ENCODE assay signal across 18 cellular contexts in the genomic region with DNA sequence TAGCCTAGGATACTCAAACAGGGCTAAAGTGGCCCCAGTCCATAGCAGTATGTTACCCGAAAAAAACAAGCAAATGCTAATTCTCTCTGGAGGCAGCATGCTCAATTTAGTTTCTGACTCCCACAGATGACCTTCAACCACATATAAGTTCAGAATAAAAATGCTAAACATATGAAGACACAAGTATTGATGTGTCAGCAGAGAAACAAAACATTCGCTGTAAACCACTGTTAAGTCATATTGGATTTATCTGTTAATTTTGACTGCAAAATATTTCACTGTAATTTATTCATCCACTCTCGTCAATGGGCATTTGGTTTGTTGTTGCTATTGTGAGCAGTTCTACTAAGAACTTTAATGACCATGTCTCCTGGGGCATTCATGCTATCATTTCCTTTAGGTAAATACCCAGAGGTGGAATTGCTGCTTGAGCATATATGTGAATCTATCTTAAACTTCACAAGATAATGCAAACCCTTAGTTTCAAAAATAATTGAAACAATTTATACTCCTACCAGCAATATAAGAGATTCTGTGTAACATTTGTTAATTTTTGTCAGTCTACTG. TPM values are rescaled to one million over a fixed set of nuclear protein-coding genes. Genes with fewer than 3 reads are reported as not detected.
DNase-seq lines count a peak whose midpoint lies in the region; ATAC-seq, FAIRE-seq and TF ChIP-seq lines count a peak whose summit lies in the region.
"Had no signal": no experiment of that assay in that cellular context is flagged by ENCODE, and none has a peak within 500 bp of the region (broad histone marks: within the 10 kb centered on the region; RNA-seq: fewer than 3 reads in every experiment).

No MANE protein-coding gene starts in this region.

- H3K27ac Mint-ChIP-seq in activated CD4-positive, alpha-beta T cell treated with anti-CD3 and anti-CD28 coated beads, Interleukin-2, amount 10 ng/mL, durations not matched to agents 7 days and 5 days, result peak overlapping the region; percentile 19
- H3K27ac Mint-ChIP-seq in activated T-helper 2 cell treated with anti-CD3 and anti-CD28 coated beads, Interferon-gamma antibody, Interleukin-2, Interleukin-4, amounts not matched to agents 10 μg/mL and 5 μg/mL and 100 μg/mL, durations not matched to agents 14 hours and 24 hours and 36 hours, result peak overlapping the region; percentile 12
- H3K27ac Mint-ChIP-seq in neural crest cell (ENCODE audit: unreplicated experiment), result no peak overlapping the region
- H3K27ac Mint-ChIP-seq: HFFc6 had no signal

- TF ChIP-seq CTCF in neural crest cell (conservative IDR thresholded peaks at IDR 0.05) (no peak), pancreas (IDR thresholded peaks at IDR 0.05) (no peak)

- no peak for DNase-seq in activated CD4-positive, alpha-beta T cell treated with anti-CD3 and anti-CD28 coated beads, Interleukin-2, amount 10 ng/mL, durations not matched to agents 7 days and 5 days
- no peak for DNase-seq in activated CD4-positive, alpha-beta T cell treated with anti-CD3 and anti-CD28 coated beads, Interleukin-2, amount 50 U/mL, for 1 hour
- no peak for DNase-seq in activated T-helper 2 cell treated with anti-CD3 and anti-CD28 coated beads, Interferon-gamma antibody, Interleukin-2, Interleukin-4, amounts not matched to agents 10 μg/mL and 5 μg/mL and 100 μg/mL, durations not matched to agents 14 hours and 24 hours and 36 hours (ENCODE audit: low spot score)
- DNase-seq in neural crest cell (ENCODE audit: low read depth, low spot score), result no peak
- no peak for DNase-seq in islet precursor cell
- no peak for DNase-seq in pancreas
- DNase-seq: activated effector memory CD4-positive, alpha-beta T cell treated with anti-CD3 and anti-CD28 coated beads, Interleukin-2, amount 50 U/mL, for 16 hours; brain microvascular endothelial cell; erythroblast; HFFc6; NCI-H1436; NCI-H2227 treated with DMSO at 0.1 percent for 48 hours had no signal

- intact Hi-C loops in activated T-helper 2 cell treated with anti-CD3 and anti-CD28 coated beads, Interferon-gamma antibody, Interleukin-2, Interleukin-4, amounts not matched to agents 10 μg/mL and 5 μg/mL and 100 μg/mL, durations not matched to agents 14 hours and 24 hours and 36 hours (cut with micrococcal nuclease), result no loop called here
- intact Hi-C loops in pancreas (cut with DNase I), result no loop called here

- no peaks in the 10 kb centered on the region for H3K36me3 ChIP-seq in pancreas
- H3K36me3 ChIP-seq: brain microvascular endothelial cell had no signal

- H3K4me1 Mint-ChIP-seq in activated CD4-positive, alpha-beta T cell treated with anti-CD3 and anti-CD28 coated beads, Interleukin-2, amount 10 ng/mL, durations not matched to agents 7 days and 5 days, result peaks cover 36% of the 10 kb centered on the region
- H3K4me1 Mint-ChIP-seq in activated T-helper 2 cell treated with anti-CD3 and anti-CD28 coated beads, Interferon-gamma antibody, Interleukin-2, Interleukin-4, amounts not matched to agents 10 μg/mL and 5 μg/mL and 100 μg/mL, durations not matched to agents 14 hours and 24 hours and 36 hours (ENCODE audit: low read depth), result peaks cover 29% of the 10 kb centered on the region
- H3K4me1 Mint-ChIP-seq in neural crest cell, result peaks cover 35% of the 10 kb centered on the region

- peaks cover 70% of the 10 kb centered on the region for H3K36me3 Mint-ChIP-seq in activated CD4-positive, alpha-beta T cell treated with anti-CD3 and anti-CD28 coated beads, Interleukin-2, amount 10 ng/mL, durations not matched to agents 7 days and 5 days (ENCODE audit: low read depth)
- H3K36me3 Mint-ChIP-seq in activated T-helper 2 cell treated with anti-CD3 and anti-CD28 coated beads, Interferon-gamma antibody, Interleukin-2, Interleukin-4, amounts not matched to agents 10 μg/mL and 5 μg/mL and 100 μg/mL, durations not matched to agents 14 hours and 24 hours and 36 hours (ENCODE audit: low read depth), result peaks cover 68% of the 10 kb centered on the region
- H3K36me3 Mint-ChIP-seq in neural crest cell (ENCODE audit: low read depth), result peaks cover 15% of the 10 kb centered on the region

- H3K9me3 ChIP-seq in pancreas, result no peaks in the 10 kb centered on the region

- H3K4me3 Mint-ChIP-seq in activated CD4-positive, alpha-beta T cell treated with anti-CD3 and anti-CD28 coated beads, Interleukin-2, amount 10 ng/mL, durations not matched to agents 7 days and 5 days, result peak overlapping the region; percentile 96
- H3K4me3 Mint-ChIP-seq in activated T-helper 2 cell treated with anti-CD3 and anti-CD28 coated beads, Interferon-gamma antibody, Interleukin-2, Interleukin-4, amounts not matched to agents 10 μg/mL and 5 μg/mL and 100 μg/mL, durations not matched to agents 14 hours and 24 hours and 36 hours (ENCODE audit: low read depth), result no peak overlapping the region
- H3K4me3 Mint-ChIP-seq in neural crest cell, result peak overlapping the region; percentile 69

- H3K27me3 Mint-ChIP-seq in activated CD4-positive, alpha-beta T cell treated with anti-CD3 and anti-CD28 coated beads, Interleukin-2, amount 10 ng/mL, durations not matched to agents 7 days and 5 days, result no peaks in the 10 kb centered on the region
- no peaks in the 10 kb centered on the region for H3K27me3 Mint-ChIP-seq in activated T-helper 2 cell treated with anti-CD3 and anti-CD28 coated beads, Interferon-gamma antibody, Interleukin-2, Interleukin-4, amounts not matched to agents 10 μg/mL and 5 μg/mL and 100 μg/mL, durations not matched to agents 14 hours and 24 hours and 36 hours (ENCODE audit: low read depth)
- peaks cover 5% of the 10 kb centered on the region for H3K27me3 Mint-ChIP-seq in neural crest cell (ENCODE audit: low read depth)

- H3K27me3 ChIP-seq in pancreas, result no peaks in the 10 kb centered on the region
- H3K27me3 ChIP-seq: brain microvascular endothelial cell, tibial nerve had no signal

- H3K27ac ChIP-seq in pancreas, result no peak overlapping the region
- H3K27ac ChIP-seq: brain microvascular endothelial cell, skin epidermis had no signal

- H3K4me3 ChIP-seq in pancreas, result peak overlapping the region in 2 of 4 donors; percentile 64 to 85
- H3K4me3 ChIP-seq: skin epidermis, tibial nerve had no signal

- peaks cover 1 to 5% (median 5%) of the 10 kb centered on the region in 3 donors for H3K4me1 ChIP-seq in pancreas

- CTCF ChIA-PET in activated CD4-positive, alpha-beta T cell treated with anti-CD3 and anti-CD28 coated beads, Interleukin-2, amount 10 ng/mL, durations not matched to agents 7 days and 5 days (lab: Charles Lee), result no interaction called here

- no peak for ATAC-seq in HG02763 (IDR thresholded peaks at IDR 0.05; ENCODE audit: unreplicated experiment)
- no peak for ATAC-seq in pancreas

- 69 to 70% methylated on average over 3 of the region's 3 CpGs for WGBS in pancreas, 2 donors

- peaks cover 19% of the 10 kb centered on the region for H3K9me3 Mint-ChIP-seq in activated CD4-positive, alpha-beta T cell treated with anti-CD3 and anti-CD28 coated beads, Interleukin-2, amount 10 ng/mL, durations not matched to agents 7 days and 5 days
- peaks cover 15% of the 10 kb centered on the region for H3K9me3 Mint-ChIP-seq in activated T-helper 2 cell treated with anti-CD3 and anti-CD28 coated beads, Interferon-gamma antibody, Interleukin-2, Interleukin-4, amounts not matched to agents 10 μg/mL and 5 μg/mL and 100 μg/mL, durations not matched to agents 14 hours and 24 hours and 36 hours
- peaks cover 6% of the 10 kb centered on the region for H3K9me3 Mint-ChIP-seq in neural crest cell

- FAIRE-seq in pancreas (lab: Jason Lieb, UNC), result no peak
- FAIRE-seq: HTR-8/SVneo had no signal

- POLR2A ChIA-PET in activated CD4-positive, alpha-beta T cell treated with anti-CD3 and anti-CD28 coated beads, Interleukin-2, amount 10 ng/mL, durations not matched to agents 7 days and 5 days (lab: Charles Lee), result interaction anchor here (0.6 kb wide), 1 partner anchor 149 kb away, joined by 3 read pairs; no protein-coding TSS in a partner anchor

- TF ChIP-seq POLR2A in GM19099 (IDR thresholded peaks at IDR 0.05; ENCODE audit: extremely low read depth, insufficient read length, low read depth), result peak; percentile 25

RNA-seq across cellular contexts. Expression of a gene that starts 36.5 kb away (rescaled TPM):
- 10 to 100 TPM; 83.9 to 95.7 TPM for total RNA-seq in activated CD4-positive, alpha-beta T cell treated with anti-CD3 and anti-CD28 coated beads, Interleukin-2, amount 10 ng/mL, durations not matched to agents 7 days and 5 days
- total RNA-seq in activated T-helper 2 cell treated with anti-CD3 and anti-CD28 coated beads, Interferon-gamma antibody, Interleukin-2, Interleukin-4, amounts not matched to agents 10 μg/mL and 5 μg/mL and 100 μg/mL, durations not matched to agents 14 hours and 24 hours and 36 hours, result 128 and 134 TPM in 2 replicates
- total RNA-seq in neural crest cell, result 101 and 109 TPM in 2 replicates
- 10 to 100 TPM; 12.5 to 28.5 (median 23.2) TPM for total RNA-seq in pancreas
- 10 to 100 TPM in 1 of 2 donors, 1 to 10 TPM in 1; 7.9 to 14.6 TPM for polyA plus RNA-seq in pancreas

RNA-seq across cellular contexts. Expression of a gene that starts 36.7 kb away (rescaled TPM):
- 1 to 10 TPM in 1 of 2 experiments, under 1 TPM in 1; 1.00 to 1.3 TPM for total RNA-seq in activated CD4-positive, alpha-beta T cell treated with anti-CD3 and anti-CD28 coated beads, Interleukin-2, amount 10 ng/mL, durations not matched to agents 7 days and 5 days
- 2.2 and 2.8 TPM in 2 replicates for total RNA-seq in activated T-helper 2 cell treated with anti-CD3 and anti-CD28 coated beads, Interferon-gamma antibody, Interleukin-2, Interleukin-4, amounts not matched to agents 10 μg/mL and 5 μg/mL and 100 μg/mL, durations not matched to agents 14 hours and 24 hours and 36 hours
- total RNA-seq in neural crest cell (2.5 and 2.9 TPM in 2 replicates), pancreas (1 to 10 TPM in 1 of 6 donors, under 1 TPM in 5; 0.28 to 1.0 (median 0.54) TPM)
- under 1 TPM; 0.72 to 0.89 TPM for polyA plus RNA-seq in pancreas

RNA-seq across cellular contexts. Expression of a gene that starts 47.2 kb away (rescaled TPM):
- not detected for total RNA-seq in activated CD4-positive, alpha-beta T cell treated with anti-CD3 and anti-CD28 coated beads, Interleukin-2, amount 10 ng/mL, durations not matched to agents 7 days and 5 days
- not detected in 2 replicates for total RNA-seq in activated T-helper 2 cell treated with anti-CD3 and anti-CD28 coated beads, Interferon-gamma antibody, Interleukin-2, Interleukin-4, amounts not matched to agents 10 μg/mL and 5 μg/mL and 100 μg/mL, durations not matched to agents 14 hours and 24 hours and 36 hours
- not detected in 2 replicates for total RNA-seq in neural crest cell
- total RNA-seq in pancreas, result under 1 TPM in 3 of 6 donors, not detected in 3; 0.12 to 0.19 (median 0.15) TPM
- polyA plus RNA-seq in pancreas, result under 1 TPM; 0.21 to 0.30 TPM
- total RNA-seq: RPMI7951 had no signal
